Comparison of ENCODE assay signal across 24 cellular contexts in the genomic region with DNA sequence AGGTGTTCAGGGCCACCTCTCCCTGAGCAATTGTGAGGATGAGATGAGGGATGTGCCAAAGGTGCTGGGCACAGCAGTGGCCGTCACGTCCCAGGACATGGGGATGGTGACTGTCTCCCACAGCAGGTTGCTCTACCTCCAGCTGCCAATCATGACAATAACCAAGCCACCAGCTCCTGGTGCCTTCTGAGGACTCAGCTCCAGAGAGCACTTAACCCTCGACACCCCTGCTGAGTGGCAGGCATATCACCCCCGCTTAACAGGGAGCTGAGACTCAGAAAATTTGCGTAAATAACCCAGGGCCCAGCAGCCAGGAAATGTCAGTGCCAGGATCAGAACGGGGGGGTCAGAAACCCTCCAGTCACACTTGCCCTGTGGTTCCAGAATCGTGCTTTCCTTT. TPM values are rescaled to one million over a fixed set of nuclear protein-coding genes. Genes with fewer than 3 reads are reported as not detected.
"Had no signal": no experiment of that assay in that cellular context is flagged by ENCODE, and none has a peak within 500 bp of the region (broad histone marks: within the 10 kb centered on the region; RNA-seq: fewer than 3 reads in every experiment).

No MANE protein-coding gene starts in this region.

- FAIRE-seq: HTR-8/SVneo had no signal

- H3K4me3 ChIP-seq: SJCRH30 had no signal

- H3K9me3 ChIP-seq: SJCRH30 had no signal

- ATAC-seq: Panc1, PC-3, SK-N-SH treated with all-trans-retinoic acid at 6 μM for 48 hours had no signal

- H3K36me3 ChIP-seq: SJCRH30 had no signal

- H3K27ac ChIP-seq: HL-60, SJCRH30 had no signal

- DNase-seq: KBM-7; NCI-H1092; NCI-H1105 treated with DMSO at 0.1 percent for 48 hours; NCI-H1436 treated with DMSO at 0.1 percent for 48 hours; NCI-H1694; NCI-H187 treated with DMSO at 0.1 percent for 48 hours; NCI-H2081; NCI-H2107; NCI-H2227 treated with DMSO at 0.1 percent for 48 hours; NCI-H524; NCI-H526 treated with DMSO at 0.1 percent for 48 hours; NCI-H748 treated with DMSO at 0.1 percent for 48 hours; NK-92 treated with Interleukin-12 subunit alpha and Interleukin-12 subunit beta, amount 100 ng/mL, for 24 hours; PC-3; SHP77; SJCRH30; T-helper 1 cell had no signal

RNA-seq across cellular contexts. Expression of gene PNPLA5, which starts 8.4 kb away (rescaled TPM):
- total RNA-seq: MCF 10A, NCI-H460, PC-3, SJCRH30 had no signal

RNA-seq across cellular contexts. Expression of gene PNPLA3, which starts 23.4 kb away (rescaled TPM):
- total RNA-seq: OCI-LY7 had no signal

RNA-seq across cellular contexts. Expression of gene SULT4A1, which starts 37.9 kb away (rescaled TPM):
- total RNA-seq: MCF 10A, NCI-H460, OCI-LY7, PC-3, SJCRH30 had no signal
